Comparison of ENCODE assay signal across 36 cellular contexts in genomic region chr5:115291397-115291796, GRCh38.
"Had no signal": no experiment of that assay in that cellular context is flagged by ENCODE, and none has a peak within 500 bp of the region (broad histone marks: within the 10 kb centered on the region; RNA-seq: fewer than 3 reads in every experiment).

No MANE protein-coding gene starts in this region.

- H3K27ac Mint-ChIP-seq: activated B cell treated with CpG ODN at 0.5 μM for 24 hours; activated CD4-positive, alpha-beta memory T cell treated with anti-CD3 and anti-CD28 coated beads for 36 hours; activated CD4-positive, alpha-beta T cell treated with anti-CD3 and anti-CD28 coated beads, Interleukin-2, amount 10 ng/mL, durations not matched to agents 24 days and 14 days; activated CD8-positive, alpha-beta T cell treated with anti-CD3 and anti-CD28 coated beads for 36 hours; activated naive CD4-positive, alpha-beta T cell treated with anti-CD3 and anti-CD28 coated beads for 36 hours; activated naive CD4-positive, alpha-beta T cell treated with anti-CD3 and anti-CD28 coated beads, Interleukin-2, amount 50 U/mL, for 72 hours; activated naive CD8-positive, alpha-beta T cell treated with anti-CD3 and anti-CD28 coated beads for 36 hours; activated T-cell treated with anti-CD3 and anti-CD28 coated beads, Interleukin-2, amount 50 U/mL, for 72 hours; activated T-helper 1 cell treated with anti-CD3 and anti-CD28 coated beads, Interleukin-12 subunit alpha, Interleukin-12 subunit beta, Interleukin-2, Interleukin-4 antibody, amounts not matched to agents 30 ng/mL and 10 ng/mL and 1 ng/mL, durations not matched to agents 14 hours and 24 hours and 36 hours; activated T-helper 17 cell treated with anti-CD3 and anti-CD28 coated beads, Interleukin-2, amount 50 U/mL, for 72 hours; T-cell; T-helper 2 cell treated with Interferon-gamma antibody and Interleukin-4, amounts not matched to agents 5 μg/mL and 100 μg/mL, for 36 hours had no signal

- H3K27me3 Mint-ChIP-seq: activated B cell treated with CpG ODN at 0.5 μM for 24 hours; activated T-helper 17 cell treated with anti-CD3 and anti-CD28 coated beads, Interleukin-2, amount 50 U/mL, for 72 hours; T-cell had no signal

- H3K9me3 ChIP-seq: adrenal gland, body of pancreas, breast epithelium had no signal

- H3K36me3 ChIP-seq: adrenal gland, brain microvascular endothelial cell, breast epithelium had no signal

- FAIRE-seq: astrocyte, TTC549 had no signal

- DNase-seq: activated B cell treated with CpG ODN at 0.5 μM for 24 hours; activated CD4-positive, alpha-beta memory T cell treated with anti-CD3 and anti-CD28 coated beads for 36 hours; activated CD4-positive, alpha-beta T cell treated with anti-CD3 and anti-CD28 coated beads for 4 hours; activated CD4-positive, alpha-beta T cell treated with anti-CD3 and anti-CD28 coated beads, Interleukin-2, amount 10 ng/mL, durations not matched to agents 24 days and 14 days; activated CD4-positive, alpha-beta T cell treated with anti-CD3 and anti-CD28 coated beads, Interleukin-2, amount 50 U/mL, for 1 hour; activated CD4-positive, alpha-beta T cell treated with anti-CD3 and anti-CD28 coated beads, Interleukin-2, amount 50 U/mL, for 4 hours; activated CD4-positive, CD25-positive, alpha-beta regulatory T cell treated with anti-CD3 and anti-CD28 coated beads, Interleukin-2, amount 50 U/mL, for 72 hours; activated CD8-positive, alpha-beta memory T cell treated with anti-CD3 and anti-CD28 coated beads, Interleukin-2, amount 50 U/mL, for 4 hours; activated CD8-positive, alpha-beta T cell treated with anti-CD3 and anti-CD28 coated beads for 36 hours; activated effector memory CD4-positive, alpha-beta T cell treated with anti-CD3 and anti-CD28 coated beads, Interleukin-2, amount 50 U/mL, for 16 hours; activated gamma-delta T cell treated with Interleukin-2 at 50 U/mL for 16 hours; activated naive CD4-positive, alpha-beta T cell; activated naive CD4-positive, alpha-beta T cell treated with anti-CD3 and anti-CD28 coated beads for 36 hours; activated naive CD4-positive, alpha-beta T cell treated with anti-CD3 and anti-CD28 coated beads, Interleukin-2, amount 50 U/mL, for 16 hours; activated naive CD8-positive, alpha-beta T cell treated with anti-CD3 and anti-CD28 coated beads for 36 hours; activated T-cell treated with anti-CD3 and anti-CD28 coated beads for 4 hours; activated T-cell treated with anti-CD3 and anti-CD28 coated beads, Interleukin-2, amount 50 U/mL, for 1 hour; activated T-cell treated with anti-CD3 and anti-CD28 coated beads, Interleukin-2, amount 50 U/mL, for 4 hours; activated T-cell treated with anti-CD3 and anti-CD28 coated beads, Interleukin-2, amount 50 U/mL, for 72 hours; adrenal gland; amniotic stem cell; aorta; body of pancreas; brain microvascular endothelial cell; central memory CD4-positive, alpha-beta T cell; T-cell; T-helper 2 cell; T-helper 9 cell had no signal

- H3K4me3 ChIP-seq: adrenal gland, body of pancreas, breast epithelium had no signal

- H3K4me3 Mint-ChIP-seq: activated B cell treated with CpG ODN at 0.5 μM for 24 hours; activated CD4-positive, alpha-beta memory T cell treated with anti-CD3 and anti-CD28 coated beads for 36 hours; activated CD4-positive, alpha-beta T cell treated with anti-CD3 and anti-CD28 coated beads, Interleukin-2, amount 10 ng/mL, durations not matched to agents 24 days and 14 days; activated CD8-positive, alpha-beta T cell treated with anti-CD3 and anti-CD28 coated beads for 36 hours; activated naive CD4-positive, alpha-beta T cell treated with anti-CD3 and anti-CD28 coated beads for 36 hours; activated naive CD8-positive, alpha-beta T cell treated with anti-CD3 and anti-CD28 coated beads for 36 hours; activated T-cell treated with anti-CD3 and anti-CD28 coated beads, Interleukin-2, amount 50 U/mL, for 4 hours; activated T-cell treated with anti-CD3 and anti-CD28 coated beads, Interleukin-2, amount 50 U/mL, for 72 hours; activated T-helper 1 cell treated with anti-CD3 and anti-CD28 coated beads, Interleukin-12 subunit alpha, Interleukin-12 subunit beta, Interleukin-2, Interleukin-4 antibody, amounts not matched to agents 30 ng/mL and 10 ng/mL and 1 ng/mL, durations not matched to agents 14 hours and 24 hours and 36 hours; activated T-helper 17 cell treated with anti-CD3 and anti-CD28 coated beads, Interleukin-2, amount 50 U/mL, for 72 hours; T-cell; T-helper 2 cell treated with Interferon-gamma antibody and Interleukin-4, amounts not matched to agents 5 μg/mL and 100 μg/mL, for 36 hours had no signal

- H3K27ac ChIP-seq: adrenal gland, body of pancreas, brain microvascular endothelial cell, breast epithelium, VCaP had no signal

- H3K4me1 ChIP-seq: breast epithelium had no signal

- H3K27me3 ChIP-seq: adrenal gland, body of pancreas, brain microvascular endothelial cell, breast epithelium had no signal

- ATAC-seq: activated CD8-positive, alpha-beta T cell treated with anti-CD3 and anti-CD28 coated beads for 36 hours; activated naive CD4-positive, alpha-beta T cell treated with anti-CD3 and anti-CD28 coated beads, Interleukin-2, amount 50 U/mL, for 72 hours; activated T-cell treated with anti-CD3 and anti-CD28 coated beads, Interleukin-2, amount 50 U/mL, for 4 hours; activated T-cell treated with anti-CD3 and anti-CD28 coated beads, Interleukin-2, amount 50 U/mL, for 72 hours; activated T-helper 17 cell treated with anti-CD3 and anti-CD28 coated beads, Interleukin-2, amount 50 U/mL, for 72 hours; body of pancreas; T-cell had no signal
